35 cellular contexts compared by ENCODE assay signal in the genomic region with DNA sequence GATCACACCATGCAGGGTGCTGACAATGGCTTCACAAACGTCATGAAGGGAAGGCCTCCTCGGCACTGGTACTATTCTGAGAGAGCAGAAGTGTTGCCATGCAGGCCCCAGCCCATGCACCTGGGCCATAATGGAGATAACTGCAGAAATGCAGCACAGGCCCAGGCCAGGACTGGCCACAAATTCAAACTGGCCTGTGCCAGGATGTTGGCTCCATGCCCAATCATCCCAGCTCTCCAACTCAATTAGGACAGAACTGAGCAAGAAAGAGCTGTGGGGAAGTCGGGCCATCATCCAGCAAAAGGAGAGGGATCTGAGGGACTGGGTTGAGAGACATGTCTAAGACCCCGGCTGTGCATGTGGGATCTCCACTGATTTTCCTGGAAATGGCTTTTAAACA. TPM values are rescaled to one million over a fixed set of nuclear protein-coding genes. Genes with fewer than 3 reads are reported as not detected.
"Had no signal": no experiment of that assay in that cellular context is flagged by ENCODE, and none has a peak within 500 bp of the region (broad histone marks: within the 10 kb centered on the region; RNA-seq: fewer than 3 reads in every experiment).

No MANE protein-coding gene starts in this region.

- H3K9me3 ChIP-seq: adrenal gland, body of pancreas, gastrocnemius medialis had no signal

- H3K27me3 ChIP-seq: adrenal gland, body of pancreas, foreskin keratinocyte, gastrocnemius medialis, heart left ventricle had no signal

- H3K4me1 ChIP-seq: adrenal gland, body of pancreas, esophagus muscularis mucosa, foreskin keratinocyte, gastrocnemius medialis had no signal

- DNase-seq: activated B cell treated with CpG ODN at 0.5 μM for 24 hours; activated CD4-positive, alpha-beta T cell treated with anti-CD3 and anti-CD28 coated beads for 48 hours; activated CD4-positive, alpha-beta T cell treated with anti-CD3 and anti-CD28 coated beads, Interleukin-2, amount 50 U/mL, for 1 hour; activated CD4-positive, alpha-beta T cell treated with anti-CD3 and anti-CD28 coated beads, Interleukin-2, amount 50 U/mL, for 48 hours; activated CD8-positive, alpha-beta memory T cell treated with anti-CD3 and anti-CD28 coated beads, Interleukin-2, amount 50 U/mL, for 48 hours; activated CD8-positive, alpha-beta T cell treated with anti-CD3 and anti-CD28 coated beads for 36 hours; activated effector memory CD4-positive, alpha-beta T cell treated with Interleukin-2 at 50 U/mL for 16 hours; activated naive CD4-positive, alpha-beta T cell treated with anti-CD3 and anti-CD28 coated beads for 36 hours; activated naive CD8-positive, alpha-beta T cell treated with anti-CD3 and anti-CD28 coated beads for 36 hours; activated naive CD8-positive, alpha-beta T cell treated with anti-CD3 and anti-CD28 coated beads, Interleukin-2, amount 50 U/mL, for 24 hours; activated T-cell treated with anti-CD3 and anti-CD28 coated beads for 4 hours; activated T-cell treated with anti-CD3 and anti-CD28 coated beads, Interleukin-2, amount 50 U/mL, for 4 hours; adrenal gland; aorta; body of pancreas; cerebellar nuclear complex; effector memory CD4-positive, alpha-beta T cell; endodermal cell; foreskin keratinocyte; gastrocnemius medialis; glutamatergic neuron; heart left ventricle; T-helper 1 cell; T-helper 17 cell; T1000; WERI-Rb-1 had no signal

- H3K36me3 ChIP-seq: adrenal gland, esophagus muscularis mucosa, gastrocnemius medialis, heart left ventricle, WERI-Rb-1 had no signal

- H3K27me3 Mint-ChIP-seq: activated CD8-positive, alpha-beta T cell treated with anti-CD3 and anti-CD28 coated beads for 36 hours; activated naive CD4-positive, alpha-beta T cell treated with anti-CD3 and anti-CD28 coated beads, Interleukin-2, amount 50 U/mL, for 24 hours; activated naive CD8-positive, alpha-beta T cell treated with anti-CD3 and anti-CD28 coated beads for 36 hours; activated naive CD8-positive, alpha-beta T cell treated with anti-CD3 and anti-CD28 coated beads, Interleukin-2, amount 50 U/mL, for 24 hours; dendritic cell treated with granulocyte-macrophage colony-stimulating factor and Interleukin-4, amounts not matched to agents 40 ng/mL and 50 ng/mL, for 4 days had no signal

- H3K27ac ChIP-seq: adrenal gland, body of pancreas, coronary artery, esophagus muscularis mucosa, foreskin keratinocyte, gastrocnemius medialis, heart left ventricle, WERI-Rb-1 had no signal

- H3K27ac Mint-ChIP-seq: activated B cell treated with CpG ODN at 0.5 μM for 24 hours; activated CD8-positive, alpha-beta T cell treated with anti-CD3 and anti-CD28 coated beads for 36 hours; activated naive CD4-positive, alpha-beta T cell treated with anti-CD3 and anti-CD28 coated beads for 36 hours; activated naive CD4-positive, alpha-beta T cell treated with anti-CD3 and anti-CD28 coated beads, Interleukin-2, amount 50 U/mL, for 24 hours; activated naive CD8-positive, alpha-beta T cell treated with anti-CD3 and anti-CD28 coated beads for 36 hours; activated naive CD8-positive, alpha-beta T cell treated with anti-CD3 and anti-CD28 coated beads, Interleukin-2, amount 50 U/mL, for 24 hours; activated T-helper 17 cell treated with anti-CD3 and anti-CD28 coated beads, Interleukin-2, amount 50 U/mL, for 72 hours; dendritic cell treated with granulocyte-macrophage colony-stimulating factor and Interleukin-4, amounts not matched to agents 40 ng/mL and 50 ng/mL, for 4 days; endodermal cell; T-helper 17 cell; T-helper 2 cell treated with Interferon-gamma antibody and Interleukin-4, amounts not matched to agents 5 μg/mL and 100 μg/mL, for 36 hours had no signal

- H3K4me3 Mint-ChIP-seq: activated B cell treated with CpG ODN at 0.5 μM for 24 hours; activated CD8-positive, alpha-beta T cell treated with anti-CD3 and anti-CD28 coated beads for 36 hours; activated naive CD4-positive, alpha-beta T cell treated with anti-CD3 and anti-CD28 coated beads for 36 hours; activated naive CD4-positive, alpha-beta T cell treated with anti-CD3 and anti-CD28 coated beads, Interleukin-2, amount 50 U/mL, for 24 hours; activated naive CD8-positive, alpha-beta T cell treated with anti-CD3 and anti-CD28 coated beads for 36 hours; activated naive CD8-positive, alpha-beta T cell treated with anti-CD3 and anti-CD28 coated beads, Interleukin-2, amount 50 U/mL, for 24 hours; activated T-cell treated with anti-CD3 and anti-CD28 coated beads, Interleukin-2, amount 50 U/mL, for 4 hours; activated T-helper 17 cell treated with anti-CD3 and anti-CD28 coated beads, Interleukin-2, amount 50 U/mL, for 72 hours; dendritic cell treated with granulocyte-macrophage colony-stimulating factor and Interleukin-4, amounts not matched to agents 40 ng/mL and 50 ng/mL, for 4 days; endodermal cell; T-helper 17 cell; T-helper 2 cell treated with Interferon-gamma antibody and Interleukin-4, amounts not matched to agents 5 μg/mL and 100 μg/mL, for 36 hours had no signal

- ATAC-seq: activated CD4-positive, CD25-positive, alpha-beta regulatory T cell treated with anti-CD3 and anti-CD28 coated beads, Interleukin-2, amount 50 U/mL, for 24 hours; activated CD8-positive, alpha-beta T cell treated with anti-CD3 and anti-CD28 coated beads for 36 hours; activated naive CD8-positive, alpha-beta T cell treated with anti-CD3 and anti-CD28 coated beads, Interleukin-2, amount 50 U/mL, for 24 hours; activated T-cell treated with anti-CD3 and anti-CD28 coated beads, Interleukin-2, amount 50 U/mL, for 4 hours; activated T-helper 17 cell treated with anti-CD3 and anti-CD28 coated beads, Interleukin-2, amount 50 U/mL, for 72 hours; body of pancreas; foreskin keratinocyte; gastrocnemius medialis; T-helper 17 cell had no signal

- H3K4me3 ChIP-seq: adrenal gland, body of pancreas, coronary artery, dorsolateral prefrontal cortex, esophagus muscularis mucosa, gastrocnemius medialis, heart left ventricle had no signal

- H3K4me1 Mint-ChIP-seq: activated B cell treated with CpG ODN at 0.5 μM for 24 hours; activated naive CD4-positive, alpha-beta T cell treated with anti-CD3 and anti-CD28 coated beads, Interleukin-2, amount 50 U/mL, for 24 hours; activated naive CD8-positive, alpha-beta T cell treated with anti-CD3 and anti-CD28 coated beads for 36 hours; activated naive CD8-positive, alpha-beta T cell treated with anti-CD3 and anti-CD28 coated beads, Interleukin-2, amount 50 U/mL, for 24 hours; activated T-helper 17 cell treated with anti-CD3 and anti-CD28 coated beads, Interleukin-2, amount 50 U/mL, for 72 hours; endodermal cell; T-helper 17 cell had no signal

RNA-seq across cellular contexts. Expression of a gene that starts 48.9 kb away (rescaled TPM):
- total RNA-seq: activated B cell treated with CpG ODN at 0.5 μM for 24 hours; activated CD8-positive, alpha-beta memory T cell treated with anti-CD3 and anti-CD28 coated beads for 36 hours; activated CD8-positive, alpha-beta T cell treated with anti-CD3 and anti-CD28 coated beads for 36 hours; activated naive CD4-positive, alpha-beta T cell treated with anti-CD3 and anti-CD28 coated beads for 36 hours; activated naive CD8-positive, alpha-beta T cell treated with anti-CD3 and anti-CD28 coated beads for 36 hours; activated T-cell treated with anti-CD3 and anti-CD28 coated beads, Interleukin-2, amount 50 U/mL, for 4 hours; activated T-helper 17 cell treated with anti-CD3 and anti-CD28 coated beads, Interleukin-2, amount 50 U/mL, for 72 hours; esophagus muscularis mucosa; foreskin keratinocyte; T-helper 17 cell had no signal
- polyA plus RNA-seq: foreskin keratinocyte had no signal
